24 cellular contexts compared by ENCODE assay signal in genomic region chr3:80307844-80308243, GRCh38.
"Had no signal": no experiment of that assay in that cellular context is flagged by ENCODE, and none has a peak within 500 bp of the region (broad histone marks: within the 10 kb centered on the region; RNA-seq: fewer than 3 reads in every experiment).

No MANE protein-coding gene starts in this region.

- H3K4me1 ChIP-seq: esophagus muscularis mucosa, foreskin keratinocyte, heart left ventricle, left lung, lower lobe of right lung, neural progenitor cell, right atrium auricular region, spleen had no signal

- H3K27me3 ChIP-seq: esophagus muscularis mucosa, foreskin keratinocyte, heart left ventricle, left lung, neural progenitor cell, right atrium auricular region, spleen had no signal

- H3K9ac ChIP-seq: neural progenitor cell had no signal

- H3K36me3 Mint-ChIP-seq: activated CD8-positive, alpha-beta memory T cell treated with anti-CD3 and anti-CD28 coated beads, Interleukin-2, amount 10 ng/mL, durations not matched to agents 7 days and 5 days; activated naive CD4-positive, alpha-beta T cell treated with anti-CD3 and anti-CD28 coated beads, Interleukin-2, amount 50 U/mL, for 24 hours; neural progenitor cell had no signal

- H3K27ac ChIP-seq: esophagus muscularis mucosa, foreskin keratinocyte, heart left ventricle, left lung, lower lobe of right lung, neural progenitor cell, right atrium auricular region, spleen had no signal

- H2AFZ ChIP-seq: neural progenitor cell had no signal

- H3K9me3 Mint-ChIP-seq: neural progenitor cell had no signal

- H3K9me3 ChIP-seq: esophagus muscularis mucosa, lower lobe of right lung, right atrium auricular region had no signal

- ATAC-seq: activated CD4-positive, alpha-beta T cell treated with anti-CD3 and anti-CD28 coated beads for 36 hours; activated CD8-positive, alpha-beta memory T cell treated with anti-CD3 and anti-CD28 coated beads, Interleukin-2, amount 10 ng/mL, durations not matched to agents 7 days and 5 days; activated CD8-positive, alpha-beta T cell treated with anti-CD3 and anti-CD28 coated beads, Interleukin-2, amount 10 ng/mL, durations not matched to agents 7 days and 5 days; activated naive CD8-positive, alpha-beta T cell treated with anti-CD3 and anti-CD28 coated beads, Interleukin-2, amount 50 U/mL, for 24 hours; foreskin keratinocyte; heart left ventricle; left lung; lower lobe of right lung; natural killer cell; T-helper 17 cell had no signal

- H3K4me1 Mint-ChIP-seq: activated CD4-positive, alpha-beta T cell treated with anti-CD3 and anti-CD28 coated beads for 36 hours; activated CD8-positive, alpha-beta memory T cell treated with anti-CD3 and anti-CD28 coated beads, Interleukin-2, amount 10 ng/mL, durations not matched to agents 7 days and 5 days; activated naive CD4-positive, alpha-beta T cell treated with anti-CD3 and anti-CD28 coated beads, Interleukin-2, amount 50 U/mL, for 24 hours; activated naive CD8-positive, alpha-beta T cell treated with anti-CD3 and anti-CD28 coated beads, Interleukin-2, amount 50 U/mL, for 24 hours; natural killer cell; neural progenitor cell; T-helper 17 cell had no signal

- H3K4me3 ChIP-seq: esophagus muscularis mucosa, heart left ventricle, left lung, lower lobe of right lung, neural progenitor cell, right atrium auricular region, spleen had no signal

- H3K27ac Mint-ChIP-seq: activated CD4-positive, alpha-beta T cell treated with anti-CD3 and anti-CD28 coated beads for 36 hours; activated CD8-positive, alpha-beta memory T cell treated with anti-CD3 and anti-CD28 coated beads, Interleukin-2, amount 10 ng/mL, durations not matched to agents 7 days and 5 days; activated CD8-positive, alpha-beta T cell treated with anti-CD3 and anti-CD28 coated beads, Interleukin-2, amount 10 ng/mL, durations not matched to agents 7 days and 5 days; activated naive CD4-positive, alpha-beta T cell treated with anti-CD3 and anti-CD28 coated beads, Interleukin-2, amount 50 U/mL, for 24 hours; activated naive CD8-positive, alpha-beta T cell treated with anti-CD3 and anti-CD28 coated beads, Interleukin-2, amount 50 U/mL, for 24 hours; activated T-helper 2 cell treated with anti-CD3 and anti-CD28 coated beads, Interferon-gamma antibody, Interleukin-2, Interleukin-4, amounts not matched to agents 10 μg/mL and 5 μg/mL and 100 μg/mL, durations not matched to agents 14 hours and 24 hours and 36 hours; natural killer cell; neural progenitor cell; T-helper 17 cell had no signal

- H3K4me3 Mint-ChIP-seq: activated CD4-positive, alpha-beta T cell treated with anti-CD3 and anti-CD28 coated beads for 36 hours; activated CD8-positive, alpha-beta memory T cell treated with anti-CD3 and anti-CD28 coated beads, Interleukin-2, amount 10 ng/mL, durations not matched to agents 7 days and 5 days; activated CD8-positive, alpha-beta T cell treated with anti-CD3 and anti-CD28 coated beads, Interleukin-2, amount 10 ng/mL, durations not matched to agents 7 days and 5 days; activated naive CD4-positive, alpha-beta T cell treated with anti-CD3 and anti-CD28 coated beads, Interleukin-2, amount 50 U/mL, for 24 hours; activated naive CD8-positive, alpha-beta T cell treated with anti-CD3 and anti-CD28 coated beads, Interleukin-2, amount 50 U/mL, for 24 hours; natural killer cell; neural progenitor cell; T-helper 17 cell had no signal

- H3K27me3 Mint-ChIP-seq: activated CD4-positive, alpha-beta T cell treated with anti-CD3 and anti-CD28 coated beads for 36 hours; activated CD8-positive, alpha-beta memory T cell treated with anti-CD3 and anti-CD28 coated beads, Interleukin-2, amount 10 ng/mL, durations not matched to agents 7 days and 5 days; activated naive CD4-positive, alpha-beta T cell treated with anti-CD3 and anti-CD28 coated beads, Interleukin-2, amount 50 U/mL, for 24 hours; activated naive CD8-positive, alpha-beta T cell treated with anti-CD3 and anti-CD28 coated beads, Interleukin-2, amount 50 U/mL, for 24 hours; T-helper 17 cell had no signal

- H3K36me3 ChIP-seq: esophagus muscularis mucosa, heart left ventricle, left lung, lower lobe of right lung, neural progenitor cell, right atrium auricular region, spleen had no signal

- H3K4me2 ChIP-seq: neural progenitor cell had no signal

- DNase-seq: activated CD4-positive, alpha-beta T cell treated with anti-CD3 and anti-CD28 coated beads for 36 hours; activated CD4-positive, CD25-positive, alpha-beta regulatory T cell; activated CD8-positive, alpha-beta memory T cell treated with anti-CD3 and anti-CD28 coated beads, Interleukin-2, amount 10 ng/mL, durations not matched to agents 7 days and 5 days; activated CD8-positive, alpha-beta T cell treated with anti-CD3 and anti-CD28 coated beads, Interleukin-2, amount 10 ng/mL, durations not matched to agents 7 days and 5 days; activated naive CD8-positive, alpha-beta T cell treated with anti-CD3 and anti-CD28 coated beads, Interleukin-2, amount 50 U/mL, for 24 hours; activated T-cell treated with anti-CD3 and anti-CD28 coated beads, Interleukin-2, amount 50 U/mL, for 48 hours; amygdala; caudate nucleus; foreskin keratinocyte; heart left ventricle; left lung; lower lobe of right lung; mesenchymal stem cell; natural killer cell; spleen; stimulated activated naive CD4-positive, alpha-beta T cell treated with Interleukin-2 at 50 U/mL for 16 hours; T-helper 17 cell; T1000; trophoblast cell had no signal
